Comparison of ENCODE assay signal across 1 cellular context in genomic region chr2:113965644-113966043, GRCh38.
A peak's percentile ranks its signal among the peaks of the same experiment; 100 is the strongest.
TF ChIP-seq lines count a peak whose summit lies in the region.

No MANE protein-coding gene starts in this region.

TF ChIP-seq in HepG2, 621 proteins besides CTCF, POLR2A, EP300 and RAD21 (continued from another document and continues in another):
- TF ChIP-seq, protein P1, sequence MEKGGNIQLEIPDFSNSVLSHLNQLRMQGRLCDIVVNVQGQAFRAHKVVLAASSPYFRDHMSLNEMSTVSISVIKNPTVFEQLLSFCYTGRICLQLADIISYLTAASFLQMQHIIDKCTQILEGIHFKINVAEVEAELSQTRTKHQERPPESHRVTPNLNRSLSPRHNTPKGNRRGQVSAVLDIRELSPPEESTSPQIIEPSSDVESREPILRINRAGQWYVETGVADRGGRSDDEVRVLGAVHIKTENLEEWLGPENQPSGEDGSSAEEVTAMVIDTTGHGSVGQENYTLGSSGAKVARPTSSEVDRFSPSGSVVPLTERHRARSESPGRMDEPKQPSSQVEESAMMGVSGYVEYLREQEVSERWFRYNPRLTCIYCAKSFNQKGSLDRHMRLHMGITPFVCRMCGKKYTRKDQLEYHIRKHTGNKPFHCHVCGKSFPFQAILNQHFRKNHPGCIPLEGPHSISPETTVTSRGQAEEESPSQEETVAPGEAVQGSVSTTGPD (CRISPR knock-in tag; IDR thresholded peaks at IDR 0.05), result no peak
- TF ChIP-seq TARDBP (CRISPR knock-in tag; IDR thresholded peaks at IDR 0.05), result no peak; the same call in 1 of the 2 replicates
- TF ChIP-seq ZUFSP (CRISPR knock-in tag; IDR thresholded peaks at IDR 0.05; ENCODE audit: borderline replicate concordance), result no peak
- no peak for TF ChIP-seq CCAR2 (optimal IDR thresholded peaks at IDR 0.05; ENCODE audit: low read depth, low read length)
- TF ChIP-seq, protein P2, sequence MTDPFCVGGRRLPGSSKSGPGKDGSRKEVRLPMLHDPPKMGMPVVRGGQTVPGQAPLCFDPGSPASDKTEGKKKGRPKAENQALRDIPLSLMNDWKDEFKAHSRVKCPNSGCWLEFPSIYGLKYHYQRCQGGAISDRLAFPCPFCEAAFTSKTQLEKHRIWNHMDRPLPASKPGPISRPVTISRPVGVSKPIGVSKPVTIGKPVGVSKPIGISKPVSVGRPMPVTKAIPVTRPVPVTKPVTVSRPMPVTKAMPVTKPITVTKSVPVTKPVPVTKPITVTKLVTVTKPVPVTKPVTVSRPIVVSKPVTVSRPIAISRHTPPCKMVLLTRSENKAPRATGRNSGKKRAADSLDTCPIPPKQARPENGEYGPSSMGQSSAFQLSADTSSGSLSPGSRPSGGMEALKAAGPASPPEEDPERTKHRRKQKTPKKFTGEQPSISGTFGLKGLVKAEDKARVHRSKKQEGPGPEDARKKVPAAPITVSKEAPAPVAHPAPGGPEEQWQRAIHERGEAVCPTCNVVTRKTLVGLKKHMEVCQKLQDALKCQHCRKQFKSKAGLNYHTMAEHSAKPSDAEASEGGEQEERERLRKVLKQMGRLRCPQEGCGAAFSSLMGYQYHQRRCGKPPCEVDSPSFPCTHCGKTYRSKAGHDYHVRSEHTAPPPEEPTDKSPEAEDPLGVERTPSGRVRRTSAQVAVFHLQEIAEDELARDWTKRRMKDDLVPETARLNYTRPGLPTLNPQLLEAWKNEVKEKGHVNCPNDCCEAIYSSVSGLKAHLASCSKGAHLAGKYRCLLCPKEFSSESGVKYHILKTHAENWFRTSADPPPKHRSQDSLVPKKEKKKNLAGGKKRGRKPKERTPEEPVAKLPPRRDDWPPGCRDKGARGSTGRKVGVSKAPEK (CRISPR knock-in tag; IDR thresholded peaks at IDR 0.05; ENCODE audit: borderline replicate concordance), result no peak
- TF ChIP-seq ZNF773 (CRISPR knock-in tag; IDR thresholded peaks at IDR 0.05; ENCODE audit: borderline replicate concordance), result no peak
- TF ChIP-seq, protein P3, sequence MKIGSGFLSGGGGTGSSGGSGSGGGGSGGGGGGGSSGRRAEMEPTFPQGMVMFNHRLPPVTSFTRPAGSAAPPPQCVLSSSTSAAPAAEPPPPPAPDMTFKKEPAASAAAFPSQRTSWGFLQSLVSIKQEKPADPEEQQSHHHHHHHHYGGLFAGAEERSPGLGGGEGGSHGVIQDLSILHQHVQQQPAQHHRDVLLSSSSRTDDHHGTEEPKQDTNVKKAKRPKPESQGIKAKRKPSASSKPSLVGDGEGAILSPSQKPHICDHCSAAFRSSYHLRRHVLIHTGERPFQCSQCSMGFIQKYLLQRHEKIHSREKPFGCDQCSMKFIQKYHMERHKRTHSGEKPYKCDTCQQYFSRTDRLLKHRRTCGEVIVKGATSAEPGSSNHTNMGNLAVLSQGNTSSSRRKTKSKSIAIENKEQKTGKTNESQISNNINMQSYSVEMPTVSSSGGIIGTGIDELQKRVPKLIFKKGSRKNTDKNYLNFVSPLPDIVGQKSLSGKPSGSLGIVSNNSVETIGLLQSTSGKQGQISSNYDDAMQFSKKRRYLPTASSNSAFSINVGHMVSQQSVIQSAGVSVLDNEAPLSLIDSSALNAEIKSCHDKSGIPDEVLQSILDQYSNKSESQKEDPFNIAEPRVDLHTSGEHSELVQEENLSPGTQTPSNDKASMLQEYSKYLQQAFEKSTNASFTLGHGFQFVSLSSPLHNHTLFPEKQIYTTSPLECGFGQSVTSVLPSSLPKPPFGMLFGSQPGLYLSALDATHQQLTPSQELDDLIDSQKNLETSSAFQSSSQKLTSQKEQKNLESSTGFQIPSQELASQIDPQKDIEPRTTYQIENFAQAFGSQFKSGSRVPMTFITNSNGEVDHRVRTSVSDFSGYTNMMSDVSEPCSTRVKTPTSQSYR (CRISPR knock-in tag; IDR thresholded peaks at IDR 0.05; ENCODE audit: borderline replicate concordance), result no peak
- no peak for TF ChIP-seq ZNF850 (CRISPR knock-in tag; conservative IDR thresholded peaks at IDR 0.05)
- TF ChIP-seq CERS6 (CRISPR knock-in tag; IDR thresholded peaks at IDR 0.05), result no peak
- TF ChIP-seq ZNF570 (CRISPR knock-in tag; IDR thresholded peaks at IDR 0.05; ENCODE audit: borderline replicate concordance), result no peak
- TF ChIP-seq, protein P4, sequence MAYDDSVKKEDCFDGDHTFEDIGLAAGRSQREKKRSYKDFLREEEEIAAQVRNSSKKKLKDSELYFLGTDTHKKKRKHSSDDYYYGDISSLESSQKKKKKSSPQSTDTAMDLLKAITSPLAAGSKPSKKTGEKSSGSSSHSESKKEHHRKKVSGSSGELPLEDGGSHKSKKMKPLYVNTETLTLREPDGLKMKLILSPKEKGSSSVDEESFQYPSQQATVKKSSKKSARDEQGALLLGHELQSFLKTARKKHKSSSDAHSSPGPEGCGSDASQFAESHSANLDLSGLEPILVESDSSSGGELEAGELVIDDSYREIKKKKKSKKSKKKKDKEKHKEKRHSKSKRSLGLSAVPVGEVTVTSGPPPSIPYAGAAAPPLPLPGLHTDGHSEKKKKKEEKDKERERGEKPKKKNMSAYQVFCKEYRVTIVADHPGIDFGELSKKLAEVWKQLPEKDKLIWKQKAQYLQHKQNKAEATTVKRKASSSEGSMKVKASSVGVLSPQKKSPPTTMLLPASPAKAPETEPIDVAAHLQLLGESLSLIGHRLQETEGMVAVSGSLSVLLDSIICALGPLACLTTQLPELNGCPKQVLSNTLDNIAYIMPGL (CRISPR knock-in tag; IDR thresholded peaks at IDR 0.05; ENCODE audit: borderline replicate concordance in 1 of 2, low read depth in 1 of 2), result peak; percentile 27 to 64; a peak in 1 of 4 replicates
- TF ChIP-seq PPARG (CRISPR knock-in tag; conservative IDR thresholded peaks at IDR 0.05), result peak; percentile 66
- TF ChIP-seq, protein P5, sequence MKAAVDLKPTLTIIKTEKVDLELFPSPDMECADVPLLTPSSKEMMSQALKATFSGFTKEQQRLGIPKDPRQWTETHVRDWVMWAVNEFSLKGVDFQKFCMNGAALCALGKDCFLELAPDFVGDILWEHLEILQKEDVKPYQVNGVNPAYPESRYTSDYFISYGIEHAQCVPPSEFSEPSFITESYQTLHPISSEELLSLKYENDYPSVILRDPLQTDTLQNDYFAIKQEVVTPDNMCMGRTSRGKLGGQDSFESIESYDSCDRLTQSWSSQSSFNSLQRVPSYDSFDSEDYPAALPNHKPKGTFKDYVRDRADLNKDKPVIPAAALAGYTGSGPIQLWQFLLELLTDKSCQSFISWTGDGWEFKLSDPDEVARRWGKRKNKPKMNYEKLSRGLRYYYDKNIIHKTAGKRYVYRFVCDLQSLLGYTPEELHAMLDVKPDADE (CRISPR knock-in tag; IDR thresholded peaks at IDR 0.05), result no peak
- TF ChIP-seq ZNF558 (CRISPR knock-in tag; IDR thresholded peaks at IDR 0.05; ENCODE audit: borderline replicate concordance), result no peak
- TF ChIP-seq NFIB (CRISPR knock-in tag; IDR thresholded peaks at IDR 0.05; ENCODE audit: borderline replicate concordance), result no peak
- TF ChIP-seq ZNF569 (CRISPR knock-in tag; IDR thresholded peaks at IDR 0.05; ENCODE audit: borderline replicate concordance), result no peak
- peak; percentile 64 for TF ChIP-seq MED1 (CRISPR knock-in tag; IDR thresholded peaks at IDR 0.05)
- peak; percentile 73 for TF ChIP-seq POGZ (CRISPR knock-in tag; IDR thresholded peaks at IDR 0.05)
- TF ChIP-seq, protein P6, sequence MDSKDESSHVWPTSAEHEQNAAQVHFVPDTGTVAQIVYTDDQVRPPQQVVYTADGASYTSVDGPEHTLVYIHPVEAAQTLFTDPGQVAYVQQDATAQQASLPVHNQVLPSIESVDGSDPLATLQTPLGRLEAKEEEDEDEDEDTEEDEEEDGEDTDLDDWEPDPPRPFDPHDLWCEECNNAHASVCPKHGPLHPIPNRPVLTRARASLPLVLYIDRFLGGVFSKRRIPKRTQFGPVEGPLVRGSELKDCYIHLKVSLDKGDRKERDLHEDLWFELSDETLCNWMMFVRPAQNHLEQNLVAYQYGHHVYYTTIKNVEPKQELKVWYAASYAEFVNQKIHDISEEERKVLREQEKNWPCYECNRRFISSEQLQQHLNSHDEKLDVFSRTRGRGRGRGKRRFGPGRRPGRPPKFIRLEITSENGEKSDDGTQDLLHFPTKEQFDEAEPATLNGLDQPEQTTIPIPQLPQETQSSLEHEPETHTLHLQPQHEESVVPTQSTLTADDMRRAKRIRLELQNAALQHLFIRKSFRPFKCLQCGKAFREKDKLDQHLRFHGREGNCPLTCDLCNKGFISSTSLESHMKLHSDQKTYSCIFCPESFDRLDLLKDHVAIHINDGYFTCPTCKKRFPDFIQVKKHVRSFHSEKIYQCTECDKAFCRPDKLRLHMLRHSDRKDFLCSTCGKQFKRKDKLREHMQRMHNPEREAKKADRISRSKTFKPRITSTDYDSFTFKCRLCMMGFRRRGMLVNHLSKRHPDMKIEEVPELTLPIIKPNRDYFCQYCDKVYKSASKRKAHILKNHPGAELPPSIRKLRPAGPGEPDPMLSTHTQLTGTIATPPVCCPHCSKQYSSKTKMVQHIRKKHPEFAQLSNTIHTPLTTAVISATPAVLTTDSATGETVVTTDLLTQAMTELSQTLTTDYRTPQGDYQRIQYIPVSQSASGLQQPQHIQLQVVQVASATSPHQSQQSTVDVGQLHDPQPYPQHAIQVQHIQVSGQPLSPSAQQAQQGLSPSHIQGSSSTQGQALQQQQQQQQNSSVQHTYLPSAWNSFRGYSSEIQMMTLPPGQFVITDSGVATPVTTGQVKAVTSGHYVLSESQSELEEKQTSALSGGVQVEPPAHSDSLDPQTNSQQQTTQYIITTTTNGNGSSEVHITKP (CRISPR knock-in tag; IDR thresholded peaks at IDR 0.05; ENCODE audit: low read depth), result no peak
- TF ChIP-seq, protein P7, sequence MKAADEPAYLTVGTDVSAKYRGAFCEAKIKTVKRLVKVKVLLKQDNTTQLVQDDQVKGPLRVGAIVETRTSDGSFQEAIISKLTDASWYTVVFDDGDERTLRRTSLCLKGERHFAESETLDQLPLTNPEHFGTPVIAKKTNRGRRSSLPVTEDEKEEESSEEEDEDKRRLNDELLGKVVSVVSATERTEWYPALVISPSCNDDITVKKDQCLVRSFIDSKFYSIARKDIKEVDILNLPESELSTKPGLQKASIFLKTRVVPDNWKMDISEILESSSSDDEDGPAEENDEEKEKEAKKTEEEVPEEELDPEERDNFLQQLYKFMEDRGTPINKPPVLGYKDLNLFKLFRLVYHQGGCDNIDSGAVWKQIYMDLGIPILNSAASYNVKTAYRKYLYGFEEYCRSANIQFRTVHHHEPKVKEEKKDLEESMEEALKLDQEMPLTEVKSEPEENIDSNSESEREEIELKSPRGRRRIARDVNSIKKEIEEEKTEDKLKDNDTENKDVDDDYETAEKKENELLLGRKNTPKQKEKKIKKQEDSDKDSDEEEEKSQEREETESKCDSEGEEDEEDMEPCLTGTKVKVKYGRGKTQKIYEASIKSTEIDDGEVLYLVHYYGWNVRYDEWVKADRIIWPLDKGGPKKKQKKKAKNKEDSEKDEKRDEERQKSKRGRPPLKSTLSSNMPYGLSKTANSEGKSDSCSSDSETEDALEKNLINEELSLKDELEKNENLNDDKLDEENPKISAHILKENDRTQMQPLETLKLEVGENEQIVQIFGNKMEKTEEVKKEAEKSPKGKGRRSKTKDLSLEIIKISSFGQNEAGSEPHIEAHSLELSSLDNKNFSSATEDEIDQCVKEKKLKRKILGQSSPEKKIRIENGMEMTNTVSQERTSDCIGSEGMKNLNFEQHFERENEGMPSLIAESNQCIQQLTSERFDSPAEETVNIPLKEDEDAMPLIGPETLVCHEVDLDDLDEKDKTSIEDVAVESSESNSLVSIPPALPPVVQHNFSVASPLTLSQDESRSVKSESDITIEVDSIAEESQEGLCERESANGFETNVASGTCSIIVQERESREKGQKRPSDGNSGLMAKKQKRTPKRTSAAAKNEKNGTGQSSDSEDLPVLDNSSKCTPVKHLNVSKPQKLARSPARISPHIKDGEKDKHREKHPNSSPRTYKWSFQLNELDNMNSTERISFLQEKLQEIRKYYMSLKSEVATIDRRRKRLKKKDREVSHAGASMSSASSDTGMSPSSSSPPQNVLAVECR (CRISPR knock-in tag; IDR thresholded peaks at IDR 0.05; ENCODE audit: borderline replicate concordance), result no peak; the same call in 1 of the 2 replicates
- no peak for TF ChIP-seq ZNF101 (CRISPR knock-in tag; IDR thresholded peaks at IDR 0.05; ENCODE audit: borderline replicate concordance, low read depth)
- TF ChIP-seq, protein P8, sequence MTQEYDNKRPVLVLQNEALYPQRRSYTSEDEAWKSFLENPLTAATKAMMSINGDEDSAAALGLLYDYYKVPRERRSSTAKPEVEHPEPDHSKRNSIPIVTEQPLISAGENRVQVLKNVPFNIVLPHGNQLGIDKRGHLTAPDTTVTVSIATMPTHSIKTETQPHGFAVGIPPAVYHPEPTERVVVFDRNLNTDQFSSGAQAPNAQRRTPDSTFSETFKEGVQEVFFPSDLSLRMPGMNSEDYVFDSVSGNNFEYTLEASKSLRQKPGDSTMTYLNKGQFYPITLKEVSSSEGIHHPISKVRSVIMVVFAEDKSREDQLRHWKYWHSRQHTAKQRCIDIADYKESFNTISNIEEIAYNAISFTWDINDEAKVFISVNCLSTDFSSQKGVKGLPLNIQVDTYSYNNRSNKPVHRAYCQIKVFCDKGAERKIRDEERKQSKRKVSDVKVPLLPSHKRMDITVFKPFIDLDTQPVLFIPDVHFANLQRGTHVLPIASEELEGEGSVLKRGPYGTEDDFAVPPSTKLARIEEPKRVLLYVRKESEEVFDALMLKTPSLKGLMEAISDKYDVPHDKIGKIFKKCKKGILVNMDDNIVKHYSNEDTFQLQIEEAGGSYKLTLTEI (CRISPR knock-in tag; conservative IDR thresholded peaks at IDR 0.05), result no peak
- no peak for TF ChIP-seq JDP2 (CRISPR knock-in tag; IDR thresholded peaks at IDR 0.05; ENCODE audit: borderline replicate concordance)
- TF ChIP-seq GPN1 (CRISPR knock-in tag; IDR thresholded peaks at IDR 0.05; ENCODE audit: borderline replicate concordance), result no peak
- TF ChIP-seq ZSCAN9 (CRISPR knock-in tag; IDR thresholded peaks at IDR 0.05; ENCODE audit: borderline replicate concordance), result peak; percentile 90
- TF ChIP-seq ZNF451 (CRISPR knock-in tag; IDR thresholded peaks at IDR 0.05), result no peak
- no peak for TF ChIP-seq ZNF180 (CRISPR knock-in tag; IDR thresholded peaks at IDR 0.05; ENCODE audit: borderline replicate concordance, low read depth)
- TF ChIP-seq ZNF232 (CRISPR knock-in tag; IDR thresholded peaks at IDR 0.05; ENCODE audit: borderline replicate concordance), result no peak
- TF ChIP-seq ZNF292 (CRISPR knock-in tag; IDR thresholded peaks at IDR 0.05; ENCODE audit: borderline replicate concordance, low read depth), result no peak; the same call in 1 of the 2 replicates
- no peak for TF ChIP-seq XBP1 (CRISPR knock-in tag; IDR thresholded peaks at IDR 0.05)
- no peak for TF ChIP-seq ZNF160 (CRISPR knock-in tag; IDR thresholded peaks at IDR 0.05)
- TF ChIP-seq ZNF75D (CRISPR knock-in tag; IDR thresholded peaks at IDR 0.05; ENCODE audit: borderline replicate concordance), result no peak
